8 cellular contexts compared by ENCODE assay signal in the genomic region with DNA sequence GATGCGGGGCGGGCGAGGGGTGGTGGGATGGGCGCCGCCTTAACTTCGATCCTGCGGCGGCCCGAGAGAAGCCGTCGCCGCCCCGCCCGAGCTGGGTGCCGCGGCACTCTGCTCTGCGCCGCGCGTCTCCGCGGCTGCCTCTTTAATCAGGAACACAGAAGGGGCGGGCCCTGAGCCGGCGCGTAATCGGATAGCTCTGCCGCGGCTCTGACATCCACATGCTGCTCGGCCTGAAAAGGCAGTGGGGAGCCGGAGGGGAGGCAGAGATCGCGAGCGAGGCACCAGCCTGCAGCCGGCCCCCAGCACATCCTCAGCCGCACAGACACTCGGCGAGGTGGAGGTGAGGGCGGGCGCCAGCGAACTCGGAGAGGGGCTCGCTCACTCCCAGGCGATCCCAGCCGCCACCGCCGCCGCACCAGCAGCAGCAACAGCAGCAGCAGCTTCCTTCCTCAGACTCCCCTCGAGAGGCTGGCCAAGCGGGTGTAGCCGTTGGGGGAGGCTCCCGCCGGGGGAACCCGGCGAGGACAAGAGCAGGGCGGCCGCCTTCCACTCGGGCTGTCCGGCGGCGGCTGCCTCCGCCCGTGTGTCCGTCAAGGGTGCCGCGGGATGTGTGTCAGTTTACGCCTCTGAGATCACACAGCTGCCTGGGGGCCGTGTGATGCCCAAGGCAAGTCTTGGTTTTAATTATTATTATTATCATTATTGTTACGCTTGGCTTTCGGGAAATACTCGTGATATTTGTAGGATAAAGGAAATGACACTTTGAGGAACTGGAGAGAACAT. TPM values are rescaled to one million over a fixed set of nuclear protein-coding genes. Genes with fewer than 3 reads are reported as not detected.
DNase-seq lines count a peak whose midpoint lies in the region; ATAC-seq and TF ChIP-seq lines count a peak whose summit lies in the region.

A gene with protein sequence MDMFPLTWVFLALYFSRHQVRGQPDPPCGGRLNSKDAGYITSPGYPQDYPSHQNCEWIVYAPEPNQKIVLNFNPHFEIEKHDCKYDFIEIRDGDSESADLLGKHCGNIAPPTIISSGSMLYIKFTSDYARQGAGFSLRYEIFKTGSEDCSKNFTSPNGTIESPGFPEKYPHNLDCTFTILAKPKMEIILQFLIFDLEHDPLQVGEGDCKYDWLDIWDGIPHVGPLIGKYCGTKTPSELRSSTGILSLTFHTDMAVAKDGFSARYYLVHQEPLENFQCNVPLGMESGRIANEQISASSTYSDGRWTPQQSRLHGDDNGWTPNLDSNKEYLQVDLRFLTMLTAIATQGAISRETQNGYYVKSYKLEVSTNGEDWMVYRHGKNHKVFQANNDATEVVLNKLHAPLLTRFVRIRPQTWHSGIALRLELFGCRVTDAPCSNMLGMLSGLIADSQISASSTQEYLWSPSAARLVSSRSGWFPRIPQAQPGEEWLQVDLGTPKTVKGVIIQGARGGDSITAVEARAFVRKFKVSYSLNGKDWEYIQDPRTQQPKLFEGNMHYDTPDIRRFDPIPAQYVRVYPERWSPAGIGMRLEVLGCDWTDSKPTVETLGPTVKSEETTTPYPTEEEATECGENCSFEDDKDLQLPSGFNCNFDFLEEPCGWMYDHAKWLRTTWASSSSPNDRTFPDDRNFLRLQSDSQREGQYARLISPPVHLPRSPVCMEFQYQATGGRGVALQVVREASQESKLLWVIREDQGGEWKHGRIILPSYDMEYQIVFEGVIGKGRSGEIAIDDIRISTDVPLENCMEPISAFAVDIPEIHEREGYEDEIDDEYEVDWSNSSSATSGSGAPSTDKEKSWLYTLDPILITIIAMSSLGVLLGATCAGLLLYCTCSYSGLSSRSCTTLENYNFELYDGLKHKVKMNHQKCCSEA (plus strand): TSS at position 263 of the 783 bp plus-strand sequence. CDS start 790 bp downstream, outside the sequence.

- ATAC-seq in GM19395 (IDR thresholded peaks at IDR 0.05; ENCODE audit: unreplicated experiment): peak; percentile 66
- ATAC-seq in HG03439 (IDR thresholded peaks at IDR 0.05; ENCODE audit: unreplicated experiment): peak; percentile 76
- ATAC-seq in stimulated activated effector memory CD8-positive, alpha-beta T cell treated with anti-CD3 and anti-CD28 coated beads, Interleukin-12 subunit alpha, Interleukin-12 subunit beta, amount 100 ng/mL, for 72 hours: peak; percentile 62

- H3K4me1 Mint-ChIP-seq in stimulated activated effector memory CD8-positive, alpha-beta T cell treated with anti-CD3 and anti-CD28 coated beads, Interleukin-12 subunit alpha, Interleukin-12 subunit beta, amount 100 ng/mL, for 72 hours: no peaks in the 10 kb centered on the region

- DNase-seq in BJ (ENCODE audit: low read depth) (no peak), NCI-H774 (lab: John Stamatoyannopoulos, UW) (peak; percentile 51), medulla oblongata (ENCODE audit: extremely low spot score) (peak; percentile 77)
- peak; percentile 70 for DNase-seq in activated CD8-positive, alpha-beta memory T cell treated with anti-CD3 and anti-CD28 coated beads for 24 hours
- no peak for DNase-seq in stimulated activated effector memory CD8-positive, alpha-beta T cell treated with anti-CD3 and anti-CD28 coated beads, Interleukin-12 subunit alpha, Interleukin-12 subunit beta, amount 100 ng/mL, for 72 hours (ENCODE audit: low spot score in 2 of 2)

- POLR2A ChIA-PET in BJ (lab: Charles Lee): interaction anchor here (0.5 to 0.7 kb wide), 2 partner anchors 615 to 1415 kb away, joined by 7 read pairs; no protein-coding TSS in a partner anchor

- H3K36me3 ChIP-seq in BJ (ENCODE audit: control insufficient read depth, insufficient read depth, low read length): no peaks in the 10 kb centered on the region

- peak within 1 kb of the TSS; percentile 43 for H3K4me3 Mint-ChIP-seq in stimulated activated effector memory CD8-positive, alpha-beta T cell treated with anti-CD3 and anti-CD28 coated beads, Interleukin-12 subunit alpha, Interleukin-12 subunit beta, amount 100 ng/mL, for 72 hours

- H3K27ac Mint-ChIP-seq in stimulated activated effector memory CD8-positive, alpha-beta T cell treated with anti-CD3 and anti-CD28 coated beads, Interleukin-12 subunit alpha, Interleukin-12 subunit beta, amount 100 ng/mL, for 72 hours: no peak within 1 kb of the TSS

- no peaks in the 10 kb centered on the region for H3K36me3 Mint-ChIP-seq in stimulated activated effector memory CD8-positive, alpha-beta T cell treated with anti-CD3 and anti-CD28 coated beads, Interleukin-12 subunit alpha, Interleukin-12 subunit beta, amount 100 ng/mL, for 72 hours

- TF ChIP-seq CTCF in BJ (IDR thresholded peaks at IDR 0.05; ENCODE audit: insufficient read depth, low read depth, low read length): no peak

- no peaks in the 10 kb centered on the region; the same call in 1 of the 2 replicates for H3K27me3 ChIP-seq in BJ (ENCODE audit: control insufficient read depth, insufficient read depth, low read length)

- CTCF ChIA-PET in BJ (lab: Yijun Ruan, JAX): interaction anchor here (0.8 to 1.7 kb wide), 12 partner anchors 9 to 1422 kb away, joined by 3 to 7 read pairs (median 3); no protein-coding TSS in a partner anchor

- peak within 1 kb of the TSS; percentile 60 for H3K4me3 ChIP-seq in BJ (ENCODE audit: low read depth, low read length)

- in situ Hi-C loops in endometrial microvascular endothelial cells (cut with HindIII; ENCODE audit: inconsistent ontology term, low pct_unique_long_range_greater_than_20kb, low sequenced_read_pairs): no loop called here

- H3K9me3 Mint-ChIP-seq in stimulated activated effector memory CD8-positive, alpha-beta T cell treated with anti-CD3 and anti-CD28 coated beads, Interleukin-12 subunit alpha, Interleukin-12 subunit beta, amount 100 ng/mL, for 72 hours: no peaks in the 10 kb centered on the region

RNA-seq across cellular contexts. Expression of the gene that starts here (rescaled TPM):
- polyA plus RNA-seq in BJ (2011; rRNA removed): 14.7 and 19.7 TPM in 2 replicates
- polyA minus RNA-seq in BJ (2011; rRNA and poly(A)+ RNA removed): 16.1 and 16.5 TPM in 2 replicates
- total RNA-seq in endometrial microvascular endothelial cells (ENCODE audit: inconsistent ontology term): 56.2 TPM

Comparison
In these comparisons a context has a peak if more than half of its experiments do, and no peak if none do; other contexts are left out.
1. DNase-seq: peak in NCI-H774 (single experiment), activated CD8-positive, alpha-beta memory T cell treated with anti-CD3 and anti-CD28 coated beads for 24 hours (single experiment) and medulla oblongata (single experiment); none in BJ (single experiment) and stimulated activated effector memory CD8-positive, alpha-beta T cell treated with anti-CD3 and anti-CD28 coated beads, Interleukin-12 subunit alpha, Interleukin-12 subunit beta, amount 100 ng/mL, for 72 hours (0 of 2).
2. Peak in every context shown above with its lines, with median percentiles within 50 percentile points of each other: ATAC-seq.